2 cellular contexts compared by ENCODE assay signal in the genomic region with DNA sequence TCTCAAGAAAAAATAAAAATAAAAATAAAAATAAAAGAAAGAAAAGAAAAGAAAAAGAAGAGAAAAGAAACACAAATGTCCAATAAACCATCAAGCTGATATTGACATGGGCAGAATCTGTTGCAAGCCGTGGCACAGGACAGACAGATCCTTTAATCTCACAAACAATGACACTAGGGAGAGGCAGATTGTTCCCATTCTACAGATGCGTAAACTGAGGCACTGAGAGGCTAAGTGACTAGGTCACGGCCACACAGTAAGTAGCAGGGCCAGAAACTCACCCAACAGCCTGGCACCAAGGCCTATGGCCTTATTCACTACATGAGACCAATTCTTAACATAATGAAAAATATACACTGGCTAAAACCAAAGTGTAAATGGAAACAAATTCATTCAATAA.
TF ChIP-seq lines count a peak whose summit lies in the region.

No MANE protein-coding gene starts in this region.

TF ChIP-seq in HepG2, 621 proteins besides CTCF, POLR2A, EP300 and RAD21:
- no peak for TF ChIP-seq ZNF781 (CRISPR knock-in tag; IDR thresholded peaks at IDR 0.05; ENCODE audit: borderline replicate concordance, not compliant biosample characterization)
- TF ChIP-seq ZNF629 (CRISPR knock-in tag; conservative IDR thresholded peaks at IDR 0.05), result peak; percentile 92

TF ChIP-seq in H1, 55 proteins besides CTCF, POLR2A, EP300 and RAD21:
- TF ChIP-seq KDM1A (IDR thresholded peaks at IDR 0.05; ENCODE audit: borderline replicate concordance, low read length) (peak; percentile 29; the same call in 1 of the 2 replicates), TAF7 (optimal IDR thresholded peaks at IDR 0.05; ENCODE audit: borderline replicate concordance, low read depth, low read length) (no peak)
